Comparison of ENCODE assay signal across 16 cellular contexts in genomic region chr1:160357286-160358002, GRCh38. TPM values are rescaled to one million over a fixed set of nuclear protein-coding genes. Genes with fewer than 3 reads are reported as not detected.
"Had no signal": no experiment of that assay in that cellular context is flagged by ENCODE, and none has a peak within 500 bp of the region (broad histone marks: within the 10 kb centered on the region; RNA-seq: fewer than 3 reads in every experiment).

No MANE protein-coding gene starts in this region.

- ATAC-seq: pancreas, T-helper 17 cell had no signal

- H3K27me3 ChIP-seq: brain microvascular endothelial cell, heart right ventricle, neural progenitor cell, pancreas, stomach had no signal

- H3K4me1 ChIP-seq: pancreas, stomach had no signal

- DNase-seq: activated CD4-positive, alpha-beta memory T cell treated with anti-CD3 and anti-CD28 coated beads for 36 hours; activated naive CD4-positive, alpha-beta T cell; brain microvascular endothelial cell; cerebellar nuclear complex; heart right ventricle; left ventricle myocardium inferior; mesendoderm; stimulated activated CD4-positive, alpha-beta T cell treated with anti-CD3 and anti-CD28 coated beads, Interleukin-4, amount 100 ng/mL, for 1 hour; stomach; T-helper 17 cell had no signal

- H3K9me3 Mint-ChIP-seq: activated CD4-positive, alpha-beta memory T cell treated with anti-CD3 and anti-CD28 coated beads for 36 hours; activated T-helper 1 cell treated with anti-CD3 and anti-CD28 coated beads, Interleukin-12 subunit alpha, Interleukin-12 subunit beta, Interleukin-2, Interleukin-4 antibody, amounts not matched to agents 30 ng/mL and 10 ng/mL and 1 ng/mL, durations not matched to agents 14 hours and 24 hours and 36 hours; dendritic cell treated with granulocyte-macrophage colony-stimulating factor and Interleukin-4, amounts not matched to agents 40 ng/mL and 50 ng/mL, for 4 days; neural progenitor cell had no signal

- H3K27me3 Mint-ChIP-seq: activated CD4-positive, alpha-beta memory T cell treated with anti-CD3 and anti-CD28 coated beads for 36 hours; dendritic cell treated with granulocyte-macrophage colony-stimulating factor and Interleukin-4, amounts not matched to agents 40 ng/mL and 50 ng/mL, for 4 days; T-helper 17 cell had no signal

- H3K4me3 Mint-ChIP-seq: activated CD4-positive, alpha-beta memory T cell treated with anti-CD3 and anti-CD28 coated beads for 36 hours; activated T-helper 1 cell treated with anti-CD3 and anti-CD28 coated beads, Interleukin-12 subunit alpha, Interleukin-12 subunit beta, Interleukin-2, Interleukin-4 antibody, amounts not matched to agents 30 ng/mL and 10 ng/mL and 1 ng/mL, durations not matched to agents 14 hours and 24 hours and 36 hours; dendritic cell treated with granulocyte-macrophage colony-stimulating factor and Interleukin-4, amounts not matched to agents 40 ng/mL and 50 ng/mL, for 4 days; neural progenitor cell; T-helper 17 cell had no signal

- H3K27ac ChIP-seq: brain microvascular endothelial cell, heart right ventricle, left ventricle myocardium inferior, neural progenitor cell, pancreas, stomach had no signal

- H3K27ac Mint-ChIP-seq: activated CD4-positive, alpha-beta memory T cell treated with anti-CD3 and anti-CD28 coated beads for 36 hours; activated T-helper 1 cell treated with anti-CD3 and anti-CD28 coated beads, Interleukin-12 subunit alpha, Interleukin-12 subunit beta, Interleukin-2, Interleukin-4 antibody, amounts not matched to agents 30 ng/mL and 10 ng/mL and 1 ng/mL, durations not matched to agents 14 hours and 24 hours and 36 hours; neural progenitor cell had no signal

- H3K4me3 ChIP-seq: heart right ventricle, left ventricle myocardium inferior, neural progenitor cell, pancreas, stomach had no signal

- H3K9me3 ChIP-seq: heart right ventricle, left ventricle myocardium inferior, pancreas, stomach had no signal

RNA-seq across cellular contexts. Expression of gene NHLH1, which starts 9.4 kb away (rescaled TPM):
- total RNA-seq: epithelial cell of proximal tubule, fibroblast of villous mesenchyme, left ventricle myocardium inferior, pancreas, stomach had no signal

RNA-seq across cellular contexts. Expression of gene VANGL2, which starts 42.9 kb away (rescaled TPM):
- total RNA-seq: activated CD4-positive, alpha-beta memory T cell treated with anti-CD3 and anti-CD28 coated beads for 36 hours; activated T-helper 1 cell treated with anti-CD3 and anti-CD28 coated beads, Interleukin-12 subunit alpha, Interleukin-12 subunit beta, Interleukin-2, Interleukin-4 antibody, amounts not matched to agents 30 ng/mL and 10 ng/mL and 1 ng/mL, durations not matched to agents 14 hours and 24 hours and 36 hours; fibroblast of villous mesenchyme; T-helper 17 cell had no signal
